ENCODE assay signal across 10 cellular contexts in genomic region chr12:122944588-122944987, GRCh38. TPM values are rescaled to one million over a fixed set of nuclear protein-coding genes. Genes with fewer than 3 reads are reported as not detected.
A peak's percentile ranks its signal among the peaks of the same experiment; 100 is the strongest.
DNase-seq lines count a peak whose midpoint lies in the region; ATAC-seq and TF ChIP-seq lines count a peak whose summit lies in the region.
"Had no signal": no experiment of that assay in that cellular context is flagged by ENCODE, and none has a peak within 500 bp of the region (broad histone marks: within the 10 kb centered on the region; RNA-seq: fewer than 3 reads in every experiment).

No MANE protein-coding gene starts in this region.

- ATAC-seq in GM18873 (IDR thresholded peaks at IDR 0.05; ENCODE audit: low FRiP score, unreplicated experiment) (no peak), GM21526 (IDR thresholded peaks at IDR 0.05; ENCODE audit: low FRiP score, unreplicated experiment) (no peak)

- DNase-seq in GM04504 (ENCODE audit: low read depth): peak; percentile 20
- DNase-seq in SW480 (ENCODE audit: low spot score): peak; percentile 88
- DNase-seq in foreskin fibroblast: peak; percentile 80 to 87
- DNase-seq in renal cortical epithelial cell (ENCODE audit: low read depth): peak; percentile 83
- no peak for DNase-seq in NCI-H1694 (lab: John Stamatoyannopoulos, UW)
- no peak for DNase-seq in SKM-1 treated with dmso at 0.1 percent for 144 hours (lab: John Stamatoyannopoulos, UW; ENCODE audit: unreplicated experiment)
- DNase-seq: naive B cell had no signal

- H3K4me3 ChIP-seq in foreskin fibroblast (ENCODE audit: low read depth in 1 of 2, low read length in 2 of 2): no peak overlapping the region
- H3K4me3 ChIP-seq: SK-N-MC had no signal

- TF ChIP-seq CTCF in foreskin fibroblast (IDR thresholded peaks at IDR 0.05; ENCODE audit: low read depth, low read length): no peak

RNA-seq across cellular contexts. Expression of gene ABCB9, which starts 21.7 kb away (rescaled TPM):
- total RNA-seq in renal cortical epithelial cell: 3.0 and 6.5 TPM in 2 replicates

RNA-seq across cellular contexts. Expression of gene OGFOD2, which starts 30.5 kb away (rescaled TPM):
- total RNA-seq in renal cortical epithelial cell: 9.9 and 12.7 TPM in 2 replicates

RNA-seq across cellular contexts. Expression of gene ARL6IP4, which starts 35.9 kb away (rescaled TPM):
- total RNA-seq in renal cortical epithelial cell: 119 and 198 TPM in 2 replicates

RNA-seq across cellular contexts. Expression of gene VPS37B, which starts 48.7 kb away (rescaled TPM):
- 14.1 and 25.8 TPM in 2 replicates for total RNA-seq in renal cortical epithelial cell

Comparison
In these comparisons a context has a peak if more than half of its experiments do, and no peak if none do; other contexts are left out.
1. DNase-seq: peak in GM04504 (single experiment), SW480 (single experiment), foreskin fibroblast (2 of 2) and renal cortical epithelial cell (single experiment); none in NCI-H1694 (single experiment) and SKM-1 treated with dmso at 0.1 percent for 144 hours (single experiment).